8 cellular contexts compared by ENCODE assay signal in genomic region chr3:192130534-192131132, GRCh38.
DNase-seq lines count a peak whose midpoint lies in the region; ATAC-seq lines count a peak whose summit lies in the region.

No MANE protein-coding gene starts in this region.

- peak; percentile 90 for ATAC-seq in GM21526 (IDR thresholded peaks at IDR 0.05; ENCODE audit: low FRiP score, unreplicated experiment)

- no peaks in the 10 kb centered on the region for H3K9me3 Mint-ChIP-seq in activated CD4-positive, alpha-beta T cell treated with anti-CD3 and anti-CD28 coated beads, Interleukin-2, amount 10 ng/mL, durations not matched to agents 7 days and 5 days

- H3K4me1 Mint-ChIP-seq in activated CD4-positive, alpha-beta T cell treated with anti-CD3 and anti-CD28 coated beads, Interleukin-2, amount 10 ng/mL, durations not matched to agents 7 days and 5 days, result no peaks in the 10 kb centered on the region

- no peak overlapping the region for H3K27ac Mint-ChIP-seq in activated CD4-positive, alpha-beta T cell treated with anti-CD3 and anti-CD28 coated beads, Interleukin-2, amount 10 ng/mL, durations not matched to agents 7 days and 5 days

- no peaks in the 10 kb centered on the region for H3K36me3 Mint-ChIP-seq in activated CD4-positive, alpha-beta T cell treated with anti-CD3 and anti-CD28 coated beads, Interleukin-2, amount 10 ng/mL, durations not matched to agents 7 days and 5 days (ENCODE audit: low read depth)

- H3K27me3 Mint-ChIP-seq in activated CD4-positive, alpha-beta T cell treated with anti-CD3 and anti-CD28 coated beads, Interleukin-2, amount 10 ng/mL, durations not matched to agents 7 days and 5 days, result no peaks in the 10 kb centered on the region

- H3K4me3 Mint-ChIP-seq in activated CD4-positive, alpha-beta T cell treated with anti-CD3 and anti-CD28 coated beads, Interleukin-2, amount 10 ng/mL, durations not matched to agents 7 days and 5 days, result no peak overlapping the region

- CTCF ChIA-PET in activated CD4-positive, alpha-beta T cell treated with anti-CD3 and anti-CD28 coated beads, Interleukin-2, amount 10 ng/mL, durations not matched to agents 7 days and 5 days (lab: Charles Lee), result no interaction called here

- peak; percentile 36 for DNase-seq in activated CD4-positive, alpha-beta T cell treated with anti-CD3 and anti-CD28 coated beads, Interleukin-2, amount 10 ng/mL, durations not matched to agents 7 days and 5 days
- DNase-seq in activated CD4-positive, alpha-beta T cell treated with anti-CD3 and anti-CD28 coated beads, Interleukin-2, amount 50 U/mL, for 1 hour, result no peak
- peak; percentile 35 for DNase-seq in HK-2 (ENCODE audit: unreplicated experiment)
- peak; percentile 64 for DNase-seq in RPMI7951 (ENCODE audit: low read depth)
- peak; percentile 20 for DNase-seq in epithelial cell of prostate (ENCODE audit: low read depth, low spot score)
- DNase-seq in myocyte (ENCODE audit: low read depth), result peak; percentile 46
- DNase-seq in HCEC 1CT, result no peak

- POLR2A ChIA-PET in activated CD4-positive, alpha-beta T cell treated with anti-CD3 and anti-CD28 coated beads, Interleukin-2, amount 10 ng/mL, durations not matched to agents 7 days and 5 days (lab: Charles Lee), result no interaction called here

- no peak overlapping the region for H3K27ac ChIP-seq in epithelial cell of prostate

Comparison
In these comparisons a context has a peak if more than half of its experiments do, and no peak if none do; other contexts are left out.
1. DNase-seq: peak in activated CD4-positive, alpha-beta T cell treated with anti-CD3 and anti-CD28 coated beads, Interleukin-2, amount 10 ng/mL, durations not matched to agents 7 days and 5 days (single experiment), HK-2 (single experiment), RPMI7951 (single experiment), epithelial cell of prostate (single experiment) and myocyte (single experiment); none in activated CD4-positive, alpha-beta T cell treated with anti-CD3 and anti-CD28 coated beads, Interleukin-2, amount 50 U/mL, for 1 hour (single experiment) and HCEC 1CT (single experiment).